In genomic region chr12:3928538-3929220, GRCh38 we compare ENCODE assay signal across 14 cellular contexts. TPM values are rescaled to one million over a fixed set of nuclear protein-coding genes. Genes with fewer than 3 reads are reported as not detected.
DNase-seq lines count a peak whose midpoint lies in the region; ATAC-seq and TF ChIP-seq lines count a peak whose summit lies in the region.
"Had no signal": no experiment of that assay in that cellular context is flagged by ENCODE, and none has a peak within 500 bp of the region (broad histone marks: within the 10 kb centered on the region; RNA-seq: fewer than 3 reads in every experiment).

No MANE protein-coding gene starts in this region.

- H3K36me3 Mint-ChIP-seq in stimulated activated naive CD8-positive, alpha-beta T cell treated with anti-CD3 and anti-CD28 coated beads, Interleukin-15, Interleukin-2, amounts not matched to agents 100 ng/mL and 50 ng/mL, for 24 hours (ENCODE audit: low read depth): no peaks in the 10 kb centered on the region
- no peaks in the 10 kb centered on the region for H3K36me3 Mint-ChIP-seq in T-helper 17 cell (ENCODE audit: low read depth)
- H3K36me3 Mint-ChIP-seq in type B pancreatic cell: peaks cover 6% of the 10 kb centered on the region

- H3K4me1 ChIP-seq in mucosa of descending colon (ENCODE audit: low read depth): no peaks in the 10 kb centered on the region

- H3K36me3 ChIP-seq in mucosa of descending colon (ENCODE audit: low read depth): no peaks in the 10 kb centered on the region

- intact Hi-C loops in mucosa of descending colon (cut with DNase I, micrococcal nuclease): no loop called here

- H3K9me3 ChIP-seq in T-helper 17 cell (ENCODE audit: control insufficient read depth, low read length, poor library complexity, severe bottlenecking) (no peaks in the 10 kb centered on the region), mucosa of descending colon (no peaks in the 10 kb centered on the region)

- ATAC-seq in stimulated activated naive CD8-positive, alpha-beta T cell treated with anti-CD3 and anti-CD28 coated beads, Interleukin-15, Interleukin-2, amounts not matched to agents 100 U/mL and 50 U/mL, for 24 hours: no peak
- ATAC-seq in T-helper 17 cell (no peak), mucosa of descending colon (peak; percentile 30), GM19452 (IDR thresholded peaks at IDR 0.05; ENCODE audit: unreplicated experiment) (no peak), GM21381 (IDR thresholded peaks at IDR 0.05; ENCODE audit: unreplicated experiment) (no peak)
- ATAC-seq: HCT116 had no signal

- H3K4me3 ChIP-seq in mucosa of descending colon: no peak overlapping the region
- H3K4me3 ChIP-seq: PC-9 had no signal

- H3K9me3 Mint-ChIP-seq in stimulated activated naive CD8-positive, alpha-beta T cell treated with anti-CD3 and anti-CD28 coated beads, Interleukin-15, Interleukin-2, amounts not matched to agents 100 ng/mL and 50 ng/mL, for 24 hours: no peaks in the 10 kb centered on the region
- H3K9me3 Mint-ChIP-seq in type B pancreatic cell: peaks cover 7% of the 10 kb centered on the region

- TF ChIP-seq CTCF in mucosa of descending colon (IDR thresholded peaks at IDR 0.05): no peak
- TF ChIP-seq CTCF in type B pancreatic cell (conservative IDR thresholded peaks at IDR 0.05): no peak

- H3K4me3 Mint-ChIP-seq in stimulated activated naive CD8-positive, alpha-beta T cell treated with anti-CD3 and anti-CD28 coated beads, Interleukin-15, Interleukin-2, amounts not matched to agents 100 ng/mL and 50 ng/mL, for 24 hours: no peak overlapping the region
- H3K4me3 Mint-ChIP-seq in T-helper 17 cell (no peak overlapping the region), type B pancreatic cell (peak overlapping the region; percentile 52)

- peaks cover 6% of the 10 kb centered on the region for H3K27me3 Mint-ChIP-seq in stimulated activated naive CD8-positive, alpha-beta T cell treated with anti-CD3 and anti-CD28 coated beads, Interleukin-15, Interleukin-2, amounts not matched to agents 100 ng/mL and 50 ng/mL, for 24 hours
- no peaks in the 10 kb centered on the region for H3K27me3 Mint-ChIP-seq in T-helper 17 cell
- H3K27me3 Mint-ChIP-seq in type B pancreatic cell: peaks cover 74% of the 10 kb centered on the region

- H3K4me1 Mint-ChIP-seq in stimulated activated naive CD8-positive, alpha-beta T cell treated with anti-CD3 and anti-CD28 coated beads, Interleukin-15, Interleukin-2, amounts not matched to agents 100 ng/mL and 50 ng/mL, for 24 hours (ENCODE audit: low read depth): peaks cover 47% of the 10 kb centered on the region
- H3K4me1 Mint-ChIP-seq in T-helper 17 cell (peaks cover 33% of the 10 kb centered on the region), type B pancreatic cell (ENCODE audit: unreplicated experiment) (peaks cover 19% of the 10 kb centered on the region)

- DNase-seq in stimulated activated naive CD8-positive, alpha-beta T cell treated with anti-CD3 and anti-CD28 coated beads, Interleukin-15, Interleukin-2, amounts not matched to agents 100 U/mL and 50 U/mL, for 24 hours: no peak
- DNase-seq in T-helper 17 cell (no peak), mucosa of descending colon (no peak), type B pancreatic cell (ENCODE audit: extremely low spot score, unreplicated experiment) (no peak)
- no peak for DNase-seq in stimulated activated CD4-positive, alpha-beta T cell treated with anti-CD3 and anti-CD28 coated beads, Interleukin-4, amount 100 ng/mL, for 24 hours
- DNase-seq: activated CD4-positive, alpha-beta T cell treated with anti-CD3 and anti-CD28 coated beads, Interleukin-2, amount 50 U/mL, for 4 hours; activated T-cell treated with anti-CD3 and anti-CD28 coated beads, Interleukin-2, amount 50 U/mL, for 48 hours; NCI-H1092; NCI-H774; PC-9 had no signal

- peak overlapping the region; percentile 55 for H3K27ac Mint-ChIP-seq in stimulated activated naive CD8-positive, alpha-beta T cell treated with anti-CD3 and anti-CD28 coated beads, Interleukin-15, Interleukin-2, amounts not matched to agents 100 ng/mL and 50 ng/mL, for 24 hours
- H3K27ac Mint-ChIP-seq in T-helper 17 cell (peak overlapping the region; percentile 41), type B pancreatic cell (peak overlapping the region; percentile 58)

RNA-seq across cellular contexts. Expression of gene PARP11, which starts 55.5 kb away (rescaled TPM):
- total RNA-seq in T-helper 17 cell (10 to 100 TPM; 16.5 to 21.3 TPM), mucosa of descending colon (10 to 100 TPM in 1 of 3 donors, 1 to 10 TPM in 2; 8.5 to 12.4 (median 9.5) TPM), type B pancreatic cell (ENCODE audit: low replicate concordance) (14.4 and 14.5 TPM in 2 replicates)
- total RNA-seq: PC-9 had no signal
